ENCODE assay signal across 7 cellular contexts in the genomic region with DNA sequence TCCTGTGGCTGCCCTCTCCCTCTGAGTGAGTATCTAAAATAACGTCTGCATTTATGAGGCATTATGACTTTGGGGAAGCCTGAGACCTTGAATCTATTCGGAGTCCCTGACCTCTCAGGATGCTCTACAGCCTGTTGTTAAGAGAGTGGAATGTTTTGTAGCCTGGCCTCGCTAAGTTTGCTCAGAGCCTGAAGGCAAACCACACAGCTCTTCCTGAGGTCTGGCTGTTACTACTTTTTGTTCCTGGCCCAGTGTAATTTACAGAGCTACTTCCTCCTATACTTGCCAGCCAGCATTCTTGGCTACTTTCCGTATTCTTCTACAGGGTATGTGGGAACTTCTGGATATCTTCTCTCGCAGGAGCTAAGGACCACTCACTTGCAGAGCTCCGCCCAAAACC. TPM values are rescaled to one million over a fixed set of nuclear protein-coding genes. Genes with fewer than 3 reads are reported as not detected.
DNase-seq lines count a peak whose midpoint lies in the region; ATAC-seq and TF ChIP-seq lines count a peak whose summit lies in the region.

No MANE protein-coding gene starts in this region.

- TF ChIP-seq CTCF in VCaP (conservative IDR thresholded peaks at IDR 0.05): no peak
- no peak for TF ChIP-seq CTCF in tibial artery (IDR thresholded peaks at IDR 0.05)
- TF ChIP-seq CTCF in gastrocnemius medialis (IDR thresholded peaks at IDR 0.05 in 4 of 5, conservative IDR thresholded peaks at IDR 0.05 in 1 of 5): no peak

- DNase-seq in KBM-7: peak; percentile 76
- peak; percentile 69 for DNase-seq in iris pigment epithelial cell (ENCODE audit: low read depth)
- DNase-seq in tibial artery: no peak
- DNase-seq in NCI-H1436 (lab: John Stamatoyannopoulos, UW): no peak
- DNase-seq in gastrocnemius medialis: no peak

- ATAC-seq in HG02759 (IDR thresholded peaks at IDR 0.05; ENCODE audit: unreplicated experiment) (no peak), gastrocnemius medialis (no peak)

- intact Hi-C loops in tibial artery (cut with DNase I; ENCODE audit: low total_unique reads) (no loop called here), gastrocnemius medialis (cut with DNase I; ENCODE audit: low total_unique reads) (loop anchor here (5.0 kb wide), 1 partner anchor 73 kb away; a partner anchor contains a TSS)

- H3K36me3 ChIP-seq in tibial artery (no peaks in the 10 kb centered on the region), gastrocnemius medialis (no peaks in the 10 kb centered on the region)

- peaks cover 0 to 26% (median 8%) of the 10 kb centered on the region in 4 donors for H3K4me1 ChIP-seq in tibial artery
- peaks cover 1 to 6% of the 10 kb centered on the region in 2 donors for H3K4me1 ChIP-seq in gastrocnemius medialis

- H3K27me3 ChIP-seq in tibial artery (no peaks in the 10 kb centered on the region), gastrocnemius medialis (no peaks in the 10 kb centered on the region)

- H3K27ac ChIP-seq in VCaP (peak overlapping the region; percentile 73), tibial artery (peak overlapping the region; percentile 53 to 74), gastrocnemius medialis (no peak overlapping the region)

- in situ Hi-C loops in KBM-7 (cut with MboI; ENCODE audit: low pct_unique_long_range_greater_than_20kb, low sequenced_read_pairs) (no loop called here), gastrocnemius medialis (cut with MboI; ENCODE audit: low sequenced_read_pairs in 4 of 4) (no loop called here)

- H3K4me3 ChIP-seq in tibial artery: no peak overlapping the region
- H3K4me3 ChIP-seq in gastrocnemius medialis: no peak overlapping the region

- no peak for TF ChIP-seq POLR2A in gastrocnemius medialis (IDR thresholded peaks at IDR 0.05)

- H3K9me3 ChIP-seq in tibial artery: no peaks in the 10 kb centered on the region
- H3K9me3 ChIP-seq in gastrocnemius medialis: no peaks in the 10 kb centered on the region

RNA-seq across cellular contexts. Expression of a gene that starts 3.6 kb away (rescaled TPM):
- 10 to 100 TPM; 11.1 to 25.3 (median 13.7) TPM for total RNA-seq in gastrocnemius medialis

Comparison
In these comparisons a context has a peak if more than half of its experiments do, and no peak if none do; other contexts are left out.
1. DNase-seq: peak in KBM-7 (single experiment) and iris pigment epithelial cell (single experiment); none in tibial artery (0 of 2), NCI-H1436 (single experiment) and gastrocnemius medialis (0 of 2).
2. H3K27ac ChIP-seq: peak in VCaP (single experiment) and tibial artery (2 of 2); none in gastrocnemius medialis (0 of 4).